Comparison of ENCODE assay signal across 18 cellular contexts in the genomic region with DNA sequence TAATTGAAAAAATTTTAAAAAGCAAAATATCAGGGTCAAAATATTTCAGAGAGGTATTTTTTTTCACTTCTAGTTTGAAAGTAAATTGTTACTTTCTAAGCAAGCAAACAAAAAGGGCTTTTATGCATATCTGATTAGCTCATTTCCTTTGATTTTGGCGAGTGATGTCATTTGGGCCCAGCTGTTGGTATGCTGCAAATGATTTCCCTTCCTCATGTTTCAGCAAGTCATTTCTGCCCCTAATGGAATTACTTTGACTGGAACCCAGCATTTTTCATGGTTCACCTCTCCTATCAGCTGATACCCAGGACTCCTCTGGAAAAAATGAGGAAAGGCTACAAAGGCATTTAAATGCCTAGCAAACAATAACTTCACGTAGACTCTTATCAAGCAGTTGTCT.
DNase-seq lines count a peak whose midpoint lies in the region; ATAC-seq and TF ChIP-seq lines count a peak whose summit lies in the region.
"Had no signal": no experiment of that assay in that cellular context is flagged by ENCODE, and none has a peak within 500 bp of the region (broad histone marks: within the 10 kb centered on the region; RNA-seq: fewer than 3 reads in every experiment).

No MANE protein-coding gene starts in this region.

- peak overlapping the region; percentile 58; the same call in 1 of the 2 replicates for H3K27ac ChIP-seq in DND-41 (ENCODE audit: low read length)
- H3K27ac ChIP-seq in fibroblast of lung (ENCODE audit: insufficient read depth, low read length): no peak overlapping the region
- H3K27ac ChIP-seq: C4-2B, coronary artery, vagina had no signal

- DNase-seq in DND-41 (no peak), NAMALWA (ENCODE audit: low spot score) (peak; percentile 64), fibroblast of lung (ENCODE audit: low read depth in 2 of 2) (peak; percentile 60 to 71), naive B cell (peak; percentile 21), mucosa of descending colon (no peak)
- no peak for DNase-seq in activated CD4-positive, alpha-beta T cell treated with anti-CD3 and anti-CD28 coated beads, Interleukin-2, amount 50 U/mL, for 48 hours
- DNase-seq in natural killer cell treated with Interleukin-12 subunit alpha and Interleukin-12 subunit beta and Interleukin-15 and Interleukin-18, amount 100 ng/mL, for 72 hours (ENCODE audit: low spot score): no peak
- DNase-seq: activated CD8-positive, alpha-beta T cell treated with anti-CD3 and anti-CD28 coated beads for 36 hours; amniotic stem cell; DMS79 treated with DMSO at 0.1 percent for 48 hours; NCI-H2029; NCI-H526; PC-3 had no signal

- no peaks in the 10 kb centered on the region for H3K79me2 ChIP-seq in DND-41 (ENCODE audit: insufficient read depth, low read length)
- no peaks in the 10 kb centered on the region for H3K79me2 ChIP-seq in fibroblast of lung (ENCODE audit: control insufficient read depth, insufficient read depth, low read length)

- H3K27me3 Mint-ChIP-seq in naive B cell: no peaks in the 10 kb centered on the region
- peaks cover 2 to 12% of the 10 kb centered on the region in 2 donors for H3K27me3 Mint-ChIP-seq in natural killer cell treated with Interleukin-12 subunit alpha and Interleukin-12 subunit beta and Interleukin-15 and Interleukin-18, amount 100 ng/mL, for 72 hours
- H3K27me3 Mint-ChIP-seq: activated CD8-positive, alpha-beta T cell treated with anti-CD3 and anti-CD28 coated beads for 36 hours had no signal

- no peak overlapping the region for H3K27ac Mint-ChIP-seq in naive B cell
- H3K27ac Mint-ChIP-seq in natural killer cell treated with Interleukin-12 subunit alpha and Interleukin-12 subunit beta and Interleukin-15 and Interleukin-18, amount 100 ng/mL, for 72 hours: no peak overlapping the region
- H3K27ac Mint-ChIP-seq: activated CD8-positive, alpha-beta T cell treated with anti-CD3 and anti-CD28 coated beads for 36 hours had no signal

- H2AFZ ChIP-seq in DND-41 (ENCODE audit: low read depth, low read length) (peak overlapping the region; percentile 15; the same call in 1 of the 2 replicates), fibroblast of lung (ENCODE audit: low read length) (no peak overlapping the region)

- peak overlapping the region in 1 of 8 donors; percentile 26 for H3K4me3 Mint-ChIP-seq in naive B cell
- no peak overlapping the region for H3K4me3 Mint-ChIP-seq in natural killer cell treated with Interleukin-12 subunit alpha and Interleukin-12 subunit beta and Interleukin-15 and Interleukin-18, amount 100 ng/mL, for 72 hours
- H3K4me3 Mint-ChIP-seq: activated CD8-positive, alpha-beta T cell treated with anti-CD3 and anti-CD28 coated beads for 36 hours had no signal

- TF ChIP-seq CTCF in DND-41 (IDR thresholded peaks at IDR 0.05; ENCODE audit: borderline replicate concordance, extremely low read depth, low read length, poor library complexity, severe bottlenecking): peak; percentile 19
- TF ChIP-seq CTCF in fibroblast of lung (conservative IDR thresholded peaks at IDR 0.05 in 1 of 2, IDR thresholded peaks at IDR 0.05 in 1 of 2; ENCODE audit: low read depth in 1 of 2, low read length in 2 of 2): no peak
- TF ChIP-seq CTCF in mucosa of descending colon (IDR thresholded peaks at IDR 0.05): no peak

- H3K36me3 Mint-ChIP-seq in naive B cell: no peaks in the 10 kb centered on the region
- no peaks in the 10 kb centered on the region for H3K36me3 Mint-ChIP-seq in natural killer cell treated with Interleukin-12 subunit alpha and Interleukin-12 subunit beta and Interleukin-15 and Interleukin-18, amount 100 ng/mL, for 72 hours

- H3K4me3 ChIP-seq in DND-41 (ENCODE audit: low read depth in 1 of 2, low read length in 2 of 2): no peak overlapping the region
- no peak overlapping the region for H3K4me3 ChIP-seq in fibroblast of lung (replicated peaks in 1 of 4; ENCODE audit: control extremely low read depth in 1 of 4, insufficient read depth in 1 of 4, low read depth in 3 of 4, low read length in 4 of 4)
- H3K4me3 ChIP-seq in mucosa of descending colon: no peak overlapping the region
- H3K4me3 ChIP-seq: coronary artery, vagina had no signal

- no peak overlapping the region for H3K4me2 ChIP-seq in DND-41 (ENCODE audit: insufficient read depth, low read length)
- no peak overlapping the region for H3K4me2 ChIP-seq in fibroblast of lung (ENCODE audit: extremely low read depth, insufficient read depth, low read length)

- H3K9me3 ChIP-seq in DND-41 (ENCODE audit: insufficient read depth, low read length, severe bottlenecking) (no peaks in the 10 kb centered on the region), fibroblast of lung (ENCODE audit: control insufficient read depth, insufficient read depth, low read depth, low read length) (no peaks in the 10 kb centered on the region), mucosa of descending colon (no peaks in the 10 kb centered on the region)
- H3K9me3 ChIP-seq: vagina had no signal

- H3K27me3 ChIP-seq in DND-41 (ENCODE audit: insufficient read depth, low read length, poor library complexity) (no peaks in the 10 kb centered on the region), fibroblast of lung (ENCODE audit: control insufficient read depth, insufficient read depth, low read length) (no peaks in the 10 kb centered on the region)
- H3K27me3 ChIP-seq: vagina had no signal

- H3K9me3 Mint-ChIP-seq in naive B cell: no peaks in the 10 kb centered on the region
- H3K9me3 Mint-ChIP-seq in natural killer cell treated with Interleukin-12 subunit alpha and Interleukin-12 subunit beta and Interleukin-15 and Interleukin-18, amount 100 ng/mL, for 72 hours: peaks cover 4% of the 10 kb centered on the region
- H3K9me3 Mint-ChIP-seq: activated CD8-positive, alpha-beta T cell treated with anti-CD3 and anti-CD28 coated beads for 36 hours had no signal

- ATAC-seq in DND-41 (ENCODE audit: insufficient read depth, low read depth) (peak; percentile 47; the same call in 1 of the 3 replicates), naive B cell (ENCODE audit: low read depth in 2 of 2) (peak; percentile 56 to 58), GM21447 (IDR thresholded peaks at IDR 0.05; ENCODE audit: unreplicated experiment) (no peak), mucosa of descending colon (no peak)
- no peak for ATAC-seq in natural killer cell treated with Interleukin-12 subunit alpha and Interleukin-12 subunit beta and Interleukin-15 and Interleukin-18, amount 100 ng/mL, for 72 hours
- ATAC-seq: activated CD8-positive, alpha-beta T cell treated with anti-CD3 and anti-CD28 coated beads for 36 hours; esophagus mucosa; PC-3 had no signal

- H4K20me1 ChIP-seq in DND-41 (ENCODE audit: insufficient read depth, low read length): no peaks in the 10 kb centered on the region
- H4K20me1 ChIP-seq in fibroblast of lung (ENCODE audit: control insufficient read depth, extremely low read depth, insufficient read depth, low read length): no peaks in the 10 kb centered on the region

- H3K4me1 ChIP-seq in DND-41 (ENCODE audit: insufficient read depth, low read length): peaks cover 18% of the 10 kb centered on the region
- H3K4me1 ChIP-seq in fibroblast of lung (ENCODE audit: control insufficient read depth, extremely low read depth, insufficient read depth, low read length): no peaks in the 10 kb centered on the region
- H3K4me1 ChIP-seq in mucosa of descending colon (ENCODE audit: low read depth): no peaks in the 10 kb centered on the region
- H3K4me1 ChIP-seq: vagina had no signal

- peaks cover 23 to 37% (median 31%) of the 10 kb centered on the region in 3 donors for H3K4me1 Mint-ChIP-seq in naive B cell
- no peaks in the 10 kb centered on the region for H3K4me1 Mint-ChIP-seq in natural killer cell treated with Interleukin-12 subunit alpha and Interleukin-12 subunit beta and Interleukin-15 and Interleukin-18, amount 100 ng/mL, for 72 hours (ENCODE audit: low read depth in 2 of 2)

- no peak overlapping the region for H3K9ac ChIP-seq in DND-41 (ENCODE audit: low read depth, low read length)
- no peak overlapping the region for H3K9ac ChIP-seq in fibroblast of lung (ENCODE audit: insufficient read depth, low read length)

- intact Hi-C loops in mucosa of descending colon (cut with DNase I, micrococcal nuclease): no loop called here

- H3K36me3 ChIP-seq in DND-41 (ENCODE audit: insufficient read depth, low read length) (no peaks in the 10 kb centered on the region), fibroblast of lung (ENCODE audit: control insufficient read depth, insufficient read depth, low read length) (no peaks in the 10 kb centered on the region), mucosa of descending colon (ENCODE audit: low read depth) (no peaks in the 10 kb centered on the region)
- H3K36me3 ChIP-seq: vagina had no signal

Comparison
In these comparisons a context has a peak if more than half of its experiments do, and no peak if none do; other contexts are left out.
1. ATAC-seq: peak in DND-41 (single experiment) and naive B cell (2 of 2); none in GM21447 (single experiment), natural killer cell treated with Interleukin-12 subunit alpha and Interleukin-12 subunit beta and Interleukin-15 and Interleukin-18, amount 100 ng/mL, for 72 hours (0 of 2) and mucosa of descending colon (single experiment).
2. DNase-seq: peak in NAMALWA (single experiment), fibroblast of lung (2 of 2) and naive B cell (single experiment); none in DND-41 (single experiment), activated CD4-positive, alpha-beta T cell treated with anti-CD3 and anti-CD28 coated beads, Interleukin-2, amount 50 U/mL, for 48 hours (0 of 2), natural killer cell treated with Interleukin-12 subunit alpha and Interleukin-12 subunit beta and Interleukin-15 and Interleukin-18, amount 100 ng/mL, for 72 hours (single experiment) and mucosa of descending colon (0 of 3).